Comparison of ENCODE assay signal across 19 cellular contexts in the genomic region with DNA sequence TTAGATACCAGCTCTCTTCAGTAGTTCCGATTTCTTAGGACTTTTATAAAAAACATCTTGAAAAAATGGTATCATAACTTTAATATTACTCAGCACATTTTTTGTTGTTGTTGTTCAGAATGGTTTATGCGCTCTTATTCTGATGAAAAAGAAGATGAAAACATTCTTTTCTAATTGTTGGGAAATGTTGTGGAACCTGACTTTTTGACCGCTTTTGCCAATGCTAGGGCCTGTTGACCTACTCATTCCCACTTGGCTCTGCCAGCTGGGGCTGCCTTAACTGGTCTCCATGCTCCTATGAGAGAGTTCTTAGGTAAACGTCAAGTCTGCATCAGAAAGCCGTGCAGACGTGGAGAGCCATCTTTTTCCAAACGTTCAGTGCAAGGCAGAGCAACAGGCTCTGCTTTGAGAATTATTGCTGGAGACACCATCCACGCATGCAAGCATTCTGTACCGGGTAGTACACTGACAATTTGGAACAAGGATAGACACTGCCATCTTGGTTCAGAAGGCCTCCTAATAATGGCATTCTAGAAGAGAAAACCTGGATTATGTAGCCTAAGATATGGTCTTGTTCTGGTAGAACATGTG.
DNase-seq lines count a peak whose midpoint lies in the region; ATAC-seq and TF ChIP-seq lines count a peak whose summit lies in the region.
"Had no signal": no experiment of that assay in that cellular context is flagged by ENCODE, and none has a peak within 500 bp of the region (broad histone marks: within the 10 kb centered on the region; RNA-seq: fewer than 3 reads in every experiment).

No MANE protein-coding gene starts in this region.

- TF ChIP-seq CTCF in Calu3 (IDR thresholded peaks at IDR 0.05; ENCODE audit: unreplicated experiment), result no peak
- TF ChIP-seq CTCF in smooth muscle cell (IDR thresholded peaks at IDR 0.05; ENCODE audit: borderline replicate concordance, insufficient read depth, poor library complexity, severe bottlenecking), result no peak

- H3K27ac Mint-ChIP-seq in Calu3 (ENCODE audit: unreplicated experiment), result peak overlapping the region; percentile 7
- no peak overlapping the region for H3K27ac Mint-ChIP-seq in activated T-helper 17 cell treated with anti-CD3 and anti-CD28 coated beads, Interleukin-2, amount 50 U/mL, for 72 hours
- H3K27ac Mint-ChIP-seq: CD4-positive, alpha-beta T cell had no signal

- H3F3A ChIP-seq in GM23248 (ENCODE audit: insufficient read depth) (peaks cover 48% of the 10 kb centered on the region), smooth muscle cell (ENCODE audit: low read depth) (peaks cover 43% of the 10 kb centered on the region)

- H3K4me1 ChIP-seq in GM23248 (ENCODE audit: insufficient read depth), result peaks cover 34% of the 10 kb centered on the region
- peaks cover 11% of the 10 kb centered on the region for H3K4me1 ChIP-seq in smooth muscle cell (ENCODE audit: low read depth)
- H3K4me1 ChIP-seq: Caco-2 had no signal

- no peak for ATAC-seq in activated T-helper 17 cell treated with anti-CD3 and anti-CD28 coated beads, Interleukin-2, amount 50 U/mL, for 72 hours (replicated peaks)
- ATAC-seq in Right ventricle myocardium inferior, result no peak

- DNase-seq in Calu3 (no peak), GM23248 (peak; percentile 31), amniotic epithelial cell (ENCODE audit: low read depth) (peak; percentile 47), smooth muscle cell (lab: John Stamatoyannopoulos, UW; ENCODE audit: unreplicated experiment) (no peak), NCI-H748 (lab: John Stamatoyannopoulos, UW; ENCODE audit: unreplicated experiment) (no peak), Right ventricle myocardium inferior (ENCODE audit: missing footprints) (no peak), mucosa of gallbladder (ENCODE audit: low spot score) (no peak)
- DNase-seq: Caco-2; CD4-positive, alpha-beta T cell; DMS153; MG63; NCI-H1092; NCI-H1436 treated with DMSO at 0.1 percent for 48 hours; NCI-H1930; NCI-H510A; NCI-H774; NK-92 treated with Interleukin-12 subunit alpha and Interleukin-12 subunit beta, amount 100 ng/mL, for 24 hours; Right ventricle myocardium superior had no signal

- no peaks in the 10 kb centered on the region for H3K9me2 ChIP-seq in GM23248 (ENCODE audit: insufficient read depth)

- intact Hi-C loops in Calu3 (cut with micrococcal nuclease; ENCODE audit: unreplicated experiment) (no loop called here), Right ventricle myocardium inferior (cut with DNase I) (no loop called here)

- no peak overlapping the region for H3K4me3 Mint-ChIP-seq in Calu3 (ENCODE audit: low read depth, unreplicated experiment)
- H3K4me3 Mint-ChIP-seq in activated T-helper 17 cell treated with anti-CD3 and anti-CD28 coated beads, Interleukin-2, amount 50 U/mL, for 72 hours, result no peak overlapping the region
- H3K4me3 Mint-ChIP-seq: CD4-positive, alpha-beta T cell had no signal

- H3K4me1 Mint-ChIP-seq in Calu3 (ENCODE audit: low read depth, unreplicated experiment), result peaks cover 44% of the 10 kb centered on the region
- H3K4me1 Mint-ChIP-seq in activated T-helper 17 cell treated with anti-CD3 and anti-CD28 coated beads, Interleukin-2, amount 50 U/mL, for 72 hours, result no peaks in the 10 kb centered on the region

- 47 to 51% methylated on average over 9 of the region's 9 CpGs for WGBS in GM23248 (ENCODE audit: low coverage in 1 of 2, low lambda C conversion rate in 2 of 2, missing lambda C conversion rate in 2 of 2), 2 experiments
- WGBS in smooth muscle cell (ENCODE audit: low lambda C conversion rate), result 93% methylated on average over 9 of the region's 9 CpGs

- in situ Hi-C loops in GM23248 (cut with MboI), result no loop called here

- CTCF ChIA-PET in Calu3 (lab: Charles Lee), result no interaction called here

- H3K36me3 ChIP-seq in GM23248 (ENCODE audit: low read depth) (peaks cover 41% of the 10 kb centered on the region), smooth muscle cell (ENCODE audit: low read depth) (no peaks in the 10 kb centered on the region)

- H3K27ac ChIP-seq in GM23248 (peak overlapping the region; percentile 28), smooth muscle cell (ENCODE audit: low read depth) (peak overlapping the region; percentile 88)

- peaks cover 72% of the 10 kb centered on the region for H3K36me3 Mint-ChIP-seq in Calu3 (ENCODE audit: insufficient read depth, unreplicated experiment)
- peaks cover 28% of the 10 kb centered on the region for H3K36me3 Mint-ChIP-seq in activated T-helper 17 cell treated with anti-CD3 and anti-CD28 coated beads, Interleukin-2, amount 50 U/mL, for 72 hours (ENCODE audit: low read depth)

- no peak overlapping the region for H3K4me3 ChIP-seq in GM23248
- no peak overlapping the region for H3K4me3 ChIP-seq in smooth muscle cell
- H3K4me3 ChIP-seq: MG63 had no signal

- H3K9ac ChIP-seq in GM23248 (no peak overlapping the region), smooth muscle cell (ENCODE audit: low read depth) (no peak overlapping the region)

- H3K79me2 ChIP-seq in GM23248 (ENCODE audit: insufficient read depth), result peaks cover 100% of the 10 kb centered on the region
- peaks cover 99% of the 10 kb centered on the region for H3K79me2 ChIP-seq in smooth muscle cell (ENCODE audit: low read depth)

- BruUV-seq in Calu3 (replicated peaks; lab: Mats Ljungman, UMichigan), result no TSS peak

- H2AFZ ChIP-seq in GM23248, result no peak overlapping the region
- no peak overlapping the region for H2AFZ ChIP-seq in smooth muscle cell (ENCODE audit: low read depth)

- H4K20me1 ChIP-seq in GM23248 (ENCODE audit: insufficient read depth), result no peaks in the 10 kb centered on the region
- peaks cover 100% of the 10 kb centered on the region for H4K20me1 ChIP-seq in smooth muscle cell (ENCODE audit: low read depth)

- H3K27me3 ChIP-seq in GM23248 (replicated peaks; ENCODE audit: insufficient read depth) (no peaks in the 10 kb centered on the region), smooth muscle cell (ENCODE audit: low read depth) (no peaks in the 10 kb centered on the region)
- H3K27me3 ChIP-seq: MG63 had no signal

- no peaks in the 10 kb centered on the region for H3K27me3 Mint-ChIP-seq in Calu3 (ENCODE audit: unreplicated experiment)
- H3K27me3 Mint-ChIP-seq in activated T-helper 17 cell treated with anti-CD3 and anti-CD28 coated beads, Interleukin-2, amount 50 U/mL, for 72 hours, result no peaks in the 10 kb centered on the region
- H3K27me3 Mint-ChIP-seq: CD4-positive, alpha-beta T cell had no signal

- no peaks in the 10 kb centered on the region for H3K9me3 Mint-ChIP-seq in Calu3 (ENCODE audit: low read depth, unreplicated experiment)
- H3K9me3 Mint-ChIP-seq in activated T-helper 17 cell treated with anti-CD3 and anti-CD28 coated beads, Interleukin-2, amount 50 U/mL, for 72 hours, result no peaks in the 10 kb centered on the region
- H3K9me3 Mint-ChIP-seq: CD4-positive, alpha-beta T cell had no signal

- H3K4me2 ChIP-seq in GM23248 (ENCODE audit: unreplicated experiment) (no peak overlapping the region), smooth muscle cell (no peak overlapping the region)

- H3K9me3 ChIP-seq in GM23248 (ENCODE audit: low read depth) (no peaks in the 10 kb centered on the region), smooth muscle cell (replicated peaks; ENCODE audit: low read depth) (no peaks in the 10 kb centered on the region)
- H3K9me3 ChIP-seq: Caco-2, MG63 had no signal

Comparison
In these comparisons a context has a peak if more than half of its experiments do, and no peak if none do; other contexts are left out.
1. DNase-seq: peak in GM23248 (single experiment) and amniotic epithelial cell (single experiment); none in Calu3 (single experiment), smooth muscle cell (single experiment), NCI-H748 (single experiment), Right ventricle myocardium inferior (single experiment) and mucosa of gallbladder (single experiment).